ENCODE assay signal across 1 cellular context in genomic region chr12:113221997-113222729, GRCh38.
A peak's percentile ranks its signal among the peaks of the same experiment; 100 is the strongest.
TF ChIP-seq lines count a peak whose summit lies in the region.

No MANE protein-coding gene starts in this region.

TF ChIP-seq in K562, 482 proteins besides CTCF, POLR2A, EP300 and RAD21 (continued from another document and continues in another):
- TF ChIP-seq STAG1 (CRISPR knock-in tag; IDR thresholded peaks at IDR 0.05; ENCODE audit: borderline replicate concordance) (no peak), E2F1 (CRISPR knock-in tag; IDR thresholded peaks at IDR 0.05) (no peak), THRA (IDR thresholded peaks at IDR 0.05) (0 out of 2 replicates have a peak, but pooled peaks have one; percentile 14), BACH1 (tag; IDR thresholded peaks at IDR 0.05) (no peak), ETV5 (CRISPR knock-in tag; IDR thresholded peaks at IDR 0.05; ENCODE audit: low read depth) (no peak), RBFOX2 (IDR thresholded peaks at IDR 0.05; ENCODE audit: low read depth, low read length) (no peak), TCFL5 (CRISPR knock-in tag; conservative IDR thresholded peaks at IDR 0.05) (no peak), HDAC1 (IDR thresholded peaks at IDR 0.05) (peak in 1 of 2 experiments; percentile 5; a peak in 1 of 4 replicates), E2F3 (CRISPR knock-in tag; IDR thresholded peaks at IDR 0.05) (no peak), RREB1 (CRISPR knock-in tag; IDR thresholded peaks at IDR 0.05) (no peak), MYNN (IDR thresholded peaks at IDR 0.05) (no peak), MYNN (CRISPR knock-in tag; IDR thresholded peaks at IDR 0.05) (no peak), EHMT2 (IDR thresholded peaks at IDR 0.05) (no peak), FIP1L1 (IDR thresholded peaks at IDR 0.05; ENCODE audit: low read depth, low read length, poor library complexity, severe bottlenecking) (no peak), POLR2G (IDR thresholded peaks at IDR 0.05; ENCODE audit: low read depth, low read length) (no peak), SMARCE1 (IDR thresholded peaks at IDR 0.05) (no peak), MTF1 (CRISPR knock-in tag; IDR thresholded peaks at IDR 0.05; ENCODE audit: borderline replicate concordance) (no peak), ZNF445 (CRISPR knock-in tag; IDR thresholded peaks at IDR 0.05; ENCODE audit: low read depth) (no peak), CAMTA2 (CRISPR knock-in tag; conservative IDR thresholded peaks at IDR 0.05) (no peak), ID3 (CRISPR knock-in tag; IDR thresholded peaks at IDR 0.05) (no peak), ID3 (tag; IDR thresholded peaks at IDR 0.05) (no peak), HLTF (IDR thresholded peaks at IDR 0.05) (no peak), BCOR (IDR thresholded peaks at IDR 0.05) (peak; percentile 96), ELF2 (CRISPR knock-in tag; IDR thresholded peaks at IDR 0.05) (no peak), ZNF668 (CRISPR knock-in tag; IDR thresholded peaks at IDR 0.05) (no peak), DDX20 (tag; IDR thresholded peaks at IDR 0.05; ENCODE audit: low read depth) (no peak), DIDO1 (tag; IDR thresholded peaks at IDR 0.05; ENCODE audit: low read depth) (no peak), KDM5B (IDR thresholded peaks at IDR 0.05; ENCODE audit: insufficient replicate concordance, low read depth, low read length) (no peak), KLF6 (CRISPR knock-in tag; IDR thresholded peaks at IDR 0.05; ENCODE audit: borderline replicate concordance) (no peak), ESRRA (IDR thresholded peaks at IDR 0.05; ENCODE audit: borderline replicate concordance, low read depth) (peak; percentile 9), TAL1 (IDR thresholded peaks at IDR 0.05) (no peak), HNRNPUL1 (IDR thresholded peaks at IDR 0.05; ENCODE audit: low read length) (no peak), ZNF239 (CRISPR knock-in tag; IDR thresholded peaks at IDR 0.05) (no peak), SMARCA5 (IDR thresholded peaks at IDR 0.05) (peak; percentile 80; the same call in 1 of the 2 replicates), GTF2B (IDR thresholded peaks at IDR 0.05; ENCODE audit: extremely low read depth, insufficient read length) (no peak), MTA1 (IDR thresholded peaks at IDR 0.05; ENCODE audit: borderline replicate concordance) (0 out of 2 replicates have a peak, but pooled peaks have one; percentile 6), CC2D1A (IDR thresholded peaks at IDR 0.05) (no peak), PHF21A (IDR thresholded peaks at IDR 0.05; ENCODE audit: borderline replicate concordance, low read depth) (no peak), MAZ (CRISPR knock-in tag; conservative IDR thresholded peaks at IDR 0.05 in 1 of 2, IDR thresholded peaks at IDR 0.05 in 1 of 2) (peak in 1 of 2 experiments; percentile 41; a peak in 1 of 4 replicates), NCOA4 (IDR thresholded peaks at IDR 0.05; ENCODE audit: partially characterized antibody) (no peak), KDM1A (IDR thresholded peaks at IDR 0.05) (peak; percentile 78 to 79), NKRF (IDR thresholded peaks at IDR 0.05; ENCODE audit: borderline replicate concordance) (peak; percentile 13; the same call in 1 of the 2 replicates), CSDE1 (IDR thresholded peaks at IDR 0.05) (no peak), HMGN3 (IDR thresholded peaks at IDR 0.05; ENCODE audit: borderline replicate concordance, extremely low read depth, insufficient read length, low read depth, low read length) (no peak), ZBTB2 (IDR thresholded peaks at IDR 0.05) (no peak; the same call in 1 of the 2 replicates), NR2C1 (IDR thresholded peaks at IDR 0.05) (no peak), NR2C1 (tag; IDR thresholded peaks at IDR 0.05) (no peak), ZNF644 (tag; IDR thresholded peaks at IDR 0.05; ENCODE audit: low read depth) (no peak), SRSF1 (IDR thresholded peaks at IDR 0.05; ENCODE audit: low read depth, low read length) (no peak)
